11 cellular contexts compared by ENCODE assay signal in the genomic region with DNA sequence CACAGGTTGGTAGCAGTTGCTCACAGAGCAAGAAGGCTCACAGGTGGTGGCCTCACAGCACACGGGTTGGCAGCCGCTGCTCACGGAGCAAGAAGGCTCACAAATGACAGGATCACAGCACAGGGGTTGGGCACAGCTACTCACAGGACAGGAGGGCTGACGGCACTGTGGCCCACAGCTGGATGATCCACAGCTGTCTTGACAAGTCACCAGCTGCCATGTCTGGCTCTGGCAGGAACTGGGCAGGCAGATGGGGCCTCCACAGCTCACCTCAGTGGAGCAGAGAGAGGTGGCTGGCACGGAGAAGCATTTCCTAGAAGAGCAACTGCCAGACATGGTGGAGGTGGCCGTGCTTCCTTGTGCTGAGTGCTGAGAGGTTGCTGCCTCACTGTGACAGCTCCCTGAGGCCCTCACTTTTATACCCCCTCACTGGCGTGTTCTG. TPM values are rescaled to one million over a fixed set of nuclear protein-coding genes. Genes with fewer than 3 reads are reported as not detected.
DNase-seq lines count a peak whose midpoint lies in the region; ATAC-seq, FAIRE-seq and TF ChIP-seq lines count a peak whose summit lies in the region.
"Had no signal": no experiment of that assay in that cellular context is flagged by ENCODE, and none has a peak within 500 bp of the region (broad histone marks: within the 10 kb centered on the region; RNA-seq: fewer than 3 reads in every experiment).

A gene with protein sequence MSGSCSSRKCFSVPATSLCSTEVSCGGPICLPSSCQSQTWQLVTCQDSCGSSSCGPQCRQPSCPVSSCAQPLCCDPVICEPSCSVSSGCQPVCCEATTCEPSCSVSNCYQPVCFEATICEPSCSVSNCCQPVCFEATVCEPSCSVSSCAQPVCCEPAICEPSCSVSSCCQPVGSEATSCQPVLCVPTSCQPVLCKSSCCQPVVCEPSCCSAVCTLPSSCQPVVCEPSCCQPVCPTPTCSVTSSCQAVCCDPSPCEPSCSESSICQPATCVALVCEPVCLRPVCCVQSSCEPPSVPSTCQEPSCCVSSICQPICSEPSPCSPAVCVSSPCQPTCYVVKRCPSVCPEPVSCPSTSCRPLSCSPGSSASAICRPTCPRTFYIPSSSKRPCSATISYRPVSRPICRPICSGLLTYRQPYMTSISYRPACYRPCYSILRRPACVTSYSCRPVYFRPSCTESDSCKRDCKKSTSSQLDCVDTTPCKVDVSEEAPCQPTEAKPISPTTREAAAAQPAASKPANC (minus strand): TSS at position 392 of the 442 bp plus-strand sequence. CDS start 56 bp downstream, at position 336.

- CTCF ChIA-PET in MCF 10A (lab: Yijun Ruan, JAX): no interaction called here
- CTCF ChIA-PET in activated CD8-positive, alpha-beta memory T cell treated with anti-CD3 and anti-CD28 coated beads, Interleukin-2, amount 10 ng/mL, durations not matched to agents 7 days and 5 days (lab: Charles Lee): interaction anchor here (1.0 to 3.0 kb wide), 3 partner anchors 13 to 355 kb away, joined by 3 to 21 read pairs (median 6); no protein-coding TSS in a partner anchor
- CTCF ChIA-PET in PC-3 (lab: Charles Lee): no interaction called here

- H3K4me3 Mint-ChIP-seq in MCF 10A (ENCODE audit: unreplicated experiment): no peak within 1 kb of the TSS
- peak within 1 kb of the TSS; percentile 45 for H3K4me3 Mint-ChIP-seq in activated CD8-positive, alpha-beta memory T cell treated with anti-CD3 and anti-CD28 coated beads, Interleukin-2, amount 10 ng/mL, durations not matched to agents 7 days and 5 days

- H4K20me1 ChIP-seq in keratinocyte (ENCODE audit: control insufficient read depth, extremely low read depth, insufficient read depth, low read length): no peaks in the 10 kb centered on the region
- no peaks in the 10 kb centered on the region for H4K20me1 ChIP-seq in PC-3 (ENCODE audit: low read length)

- H3F3A ChIP-seq in PC-3 (ENCODE audit: low read length, unreplicated experiment): no peaks in the 10 kb centered on the region

- H3K27ac Mint-ChIP-seq in MCF 10A (ENCODE audit: low read depth, unreplicated experiment): no peak within 1 kb of the TSS
- H3K27ac Mint-ChIP-seq in activated CD8-positive, alpha-beta memory T cell treated with anti-CD3 and anti-CD28 coated beads, Interleukin-2, amount 10 ng/mL, durations not matched to agents 7 days and 5 days: peak within 1 kb of the TSS; percentile 80

- peaks cover 46% of the 10 kb centered on the region for H3K27me3 Mint-ChIP-seq in MCF 10A (ENCODE audit: insufficient read depth, unreplicated experiment)
- peaks cover 1% of the 10 kb centered on the region for H3K27me3 Mint-ChIP-seq in activated CD8-positive, alpha-beta memory T cell treated with anti-CD3 and anti-CD28 coated beads, Interleukin-2, amount 10 ng/mL, durations not matched to agents 7 days and 5 days

- no peak for FAIRE-seq in keratinocyte (lab: Jason Lieb, UNC)

- no peaks in the 10 kb centered on the region for H3K9me1 ChIP-seq in keratinocyte (ENCODE audit: control insufficient read depth, extremely low read depth, insufficient read depth, low read length)

- 50 to 61% methylated on average over 4 to 7 of the region's 7 CpGs for WGBS in upper lobe of left lung, 2 donors
- 43 to 74% methylated on average over 7 of the region's 7 CpGs for WGBS in sigmoid colon, 2 donors

- POLR2A ChIA-PET in MCF 10A (lab: Yijun Ruan, JAX): interaction anchor here (0.6 to 0.7 kb wide), 3 partner anchors 239 to 662 kb away, joined by 3 to 5 read pairs (median 3); no protein-coding TSS in a partner anchor
- POLR2A ChIA-PET in PC-3 (lab: Charles Lee; ENCODE audit: unreplicated experiment): no interaction called here

- H3K79me2 ChIP-seq in keratinocyte (ENCODE audit: control insufficient read depth, insufficient read depth, low read length): no peaks in the 10 kb centered on the region
- no peaks in the 10 kb centered on the region for H3K79me2 ChIP-seq in PC-3 (ENCODE audit: low read length)

- H3K27me3 ChIP-seq in breast epithelium (no peaks in the 10 kb centered on the region), keratinocyte (ENCODE audit: control insufficient read depth, extremely low read depth, insufficient read depth, low read length) (no peaks in the 10 kb centered on the region), upper lobe of left lung (no peaks in the 10 kb centered on the region), PC-3 (ENCODE audit: low read length) (no peaks in the 10 kb centered on the region), sigmoid colon (no peaks in the 10 kb centered on the region)
- H3K27me3 ChIP-seq: adrenal gland had no signal

- no peaks in the 10 kb centered on the region for H3K9me3 ChIP-seq in breast epithelium
- no peaks in the 10 kb centered on the region for H3K9me3 ChIP-seq in keratinocyte (ENCODE audit: control insufficient read depth, low read depth, low read length)
- no peaks in the 10 kb centered on the region for H3K9me3 ChIP-seq in upper lobe of left lung
- no peaks in the 10 kb centered on the region for H3K9me3 ChIP-seq in PC-3 (ENCODE audit: low read length)
- no peaks in the 10 kb centered on the region for H3K9me3 ChIP-seq in sigmoid colon
- H3K9me3 ChIP-seq: adrenal gland had no signal

- H3K27ac ChIP-seq in breast epithelium (peak within 1 kb of the TSS; percentile 82 to 85), keratinocyte (ENCODE audit: control insufficient read depth, insufficient read depth, low read length) (no peak within 1 kb of the TSS), upper lobe of left lung (peak within 1 kb of the TSS; percentile 26 to 53 (median 38)), PC-3 (ENCODE audit: low read length) (no peak within 1 kb of the TSS), sigmoid colon (no peak within 1 kb of the TSS)
- H3K27ac ChIP-seq: adrenal gland had no signal

- H3K9ac ChIP-seq in keratinocyte (ENCODE audit: control insufficient read depth, extremely low read depth, insufficient read depth, low read length) (no peak within 1 kb of the TSS), PC-3 (ENCODE audit: low read length) (no peak within 1 kb of the TSS)

- peak within 1 kb of the TSS; percentile 89 for H2AFZ ChIP-seq in keratinocyte (ENCODE audit: control insufficient read depth, low read length)
- no peak within 1 kb of the TSS for H2AFZ ChIP-seq in PC-3 (ENCODE audit: low read length)

- peak within 1 kb of the TSS in 1 of 3 donors; percentile 16 for H3K4me3 ChIP-seq in breast epithelium
- no peak within 1 kb of the TSS for H3K4me3 ChIP-seq in keratinocyte (ENCODE audit: control insufficient read depth in 2 of 3, extremely low read depth in 1 of 3, insufficient read depth in 2 of 3, low read depth in 1 of 3, low read length in 3 of 3)
- peak within 1 kb of the TSS in 1 of 4 donors; percentile 4 for H3K4me3 ChIP-seq in upper lobe of left lung
- no peak within 1 kb of the TSS for H3K4me3 ChIP-seq in PC-3 (ENCODE audit: low read length)
- H3K4me3 ChIP-seq in sigmoid colon: no peak within 1 kb of the TSS
- H3K4me3 ChIP-seq: adrenal gland had no signal

- no peak for TF ChIP-seq EP300 in upper lobe of left lung (IDR thresholded peaks at IDR 0.05)
- TF ChIP-seq EP300 in sigmoid colon (IDR thresholded peaks at IDR 0.05): no peak

- peak; percentile 66 for ATAC-seq in activated CD8-positive, alpha-beta memory T cell treated with anti-CD3 and anti-CD28 coated beads, Interleukin-2, amount 10 ng/mL, durations not matched to agents 7 days and 5 days
- ATAC-seq in upper lobe of left lung (ENCODE audit: low FRiP score in 2 of 2) (peak in 1 of 2 donors; percentile 32), PC-3 (no peak), Right ventricle myocardium superior (ENCODE audit: poor library complexity) (no peak)

- H3K4me2 ChIP-seq in keratinocyte (ENCODE audit: control insufficient read depth, extremely low read depth, insufficient read depth, low read depth, low read length): peak within 1 kb of the TSS; percentile 25
- H3K4me2 ChIP-seq in PC-3 (ENCODE audit: low read length): no peak within 1 kb of the TSS

- dilution Hi-C loops in keratinocyte (cut with MboI; ENCODE audit: extremely low pct_ligation_motif_present, low sequenced_read_pairs): no loop called here

- no peaks in the 10 kb centered on the region for H3K4me1 Mint-ChIP-seq in MCF 10A (ENCODE audit: insufficient read depth, unreplicated experiment)
- H3K4me1 Mint-ChIP-seq in activated CD8-positive, alpha-beta memory T cell treated with anti-CD3 and anti-CD28 coated beads, Interleukin-2, amount 10 ng/mL, durations not matched to agents 7 days and 5 days: peaks cover 42% of the 10 kb centered on the region

- no peaks in the 10 kb centered on the region for H3K36me3 ChIP-seq in breast epithelium
- no peaks in the 10 kb centered on the region for H3K36me3 ChIP-seq in keratinocyte (ENCODE audit: control insufficient read depth in 2 of 2, extremely low read depth in 1 of 2, insufficient read depth in 2 of 2, low read length in 2 of 2)
- H3K36me3 ChIP-seq in upper lobe of left lung: no peaks in the 10 kb centered on the region
- H3K36me3 ChIP-seq in PC-3 (ENCODE audit: low read depth, low read length): no peaks in the 10 kb centered on the region
- no peaks in the 10 kb centered on the region for H3K36me3 ChIP-seq in sigmoid colon
- H3K36me3 ChIP-seq: adrenal gland had no signal

- no peaks in the 10 kb centered on the region for H3K36me3 Mint-ChIP-seq in MCF 10A (ENCODE audit: insufficient read depth, unreplicated experiment)
- H3K36me3 Mint-ChIP-seq in activated CD8-positive, alpha-beta memory T cell treated with anti-CD3 and anti-CD28 coated beads, Interleukin-2, amount 10 ng/mL, durations not matched to agents 7 days and 5 days: no peaks in the 10 kb centered on the region

- intact Hi-C loops in breast epithelium (cut with DNase I; ENCODE audit: low total_unique reads) (no loop called here), MCF 10A (cut with micrococcal nuclease) (no loop called here), PC-3 (cut with micrococcal nuclease) (no loop called here), sigmoid colon (cut with DNase I) (no loop called here), Right ventricle myocardium superior (cut with DNase I) (no loop called here)

- no TSS peak for BruUV-seq in MCF 10A (replicated peaks; lab: Mats Ljungman, UMichigan)
- no TSS peak for BruUV-seq in PC-3 (replicated peaks; lab: Mats Ljungman, UMichigan)

- TF ChIP-seq CTCF in breast epithelium (IDR thresholded peaks at IDR 0.05): no peak
- TF ChIP-seq CTCF in MCF 10A (IDR thresholded peaks at IDR 0.05; ENCODE audit: unreplicated experiment): no peak
- no peak for TF ChIP-seq CTCF in keratinocyte (optimal IDR thresholded peaks at IDR 0.05 in 1 of 3, IDR thresholded peaks at IDR 0.05 in 1 of 3, conservative IDR thresholded peaks at IDR 0.05 in 1 of 3; ENCODE audit: extremely low read depth in 1 of 3, insufficient read depth in 2 of 3, low read length in 3 of 3)
- no peak for TF ChIP-seq CTCF in upper lobe of left lung (IDR thresholded peaks at IDR 0.05)
- TF ChIP-seq CTCF in PC-3 (conservative IDR thresholded peaks at IDR 0.05; ENCODE audit: low read depth, low read length): no peak
- no peak for TF ChIP-seq CTCF in sigmoid colon (IDR thresholded peaks at IDR 0.05)

- TF ChIP-seq POLR2A in breast epithelium (IDR thresholded peaks at IDR 0.05): no peak
- no peak for TF ChIP-seq POLR2A in upper lobe of left lung (IDR thresholded peaks at IDR 0.05)
- TF ChIP-seq POLR2A in sigmoid colon (IDR thresholded peaks at IDR 0.05): no peak

- no peaks in the 10 kb centered on the region for H3K9me2 ChIP-seq in PC-3 (replicated peaks; ENCODE audit: low read length)

- no peaks in the 10 kb centered on the region for H3K9me3 Mint-ChIP-seq in MCF 10A (ENCODE audit: unreplicated experiment)
- no peaks in the 10 kb centered on the region for H3K9me3 Mint-ChIP-seq in activated CD8-positive, alpha-beta memory T cell treated with anti-CD3 and anti-CD28 coated beads, Interleukin-2, amount 10 ng/mL, durations not matched to agents 7 days and 5 days (ENCODE audit: low read depth)

- DNase-seq in breast epithelium (ENCODE audit: low spot score in 2 of 2): no peak
- no peak for DNase-seq in MCF 10A (ENCODE audit: unreplicated experiment)
- DNase-seq in activated CD8-positive, alpha-beta memory T cell treated with anti-CD3 and anti-CD28 coated beads, Interleukin-2, amount 10 ng/mL, durations not matched to agents 7 days and 5 days: peak; percentile 64
- no peak for DNase-seq in keratinocyte (ENCODE audit: low read depth, low spot score)
- no peak for DNase-seq in upper lobe of left lung
- no peak for DNase-seq in PC-3
- no peak for DNase-seq in sigmoid colon
- DNase-seq in Right ventricle myocardium superior: no peak
- DNase-seq: NCI-H524 had no signal

- H3K4me1 ChIP-seq in breast epithelium: no peaks in the 10 kb centered on the region
- peaks cover 6% of the 10 kb centered on the region for H3K4me1 ChIP-seq in keratinocyte (ENCODE audit: control insufficient read depth, extremely low read depth, insufficient read depth, low read length)
- H3K4me1 ChIP-seq in upper lobe of left lung: peaks cover 0 to 13% (median 2%) of the 10 kb centered on the region in 4 donors
- no peaks in the 10 kb centered on the region for H3K4me1 ChIP-seq in PC-3 (ENCODE audit: insufficient read depth, low read length)
- H3K4me1 ChIP-seq in sigmoid colon: no peaks in the 10 kb centered on the region
- H3K4me1 ChIP-seq: adrenal gland had no signal

RNA-seq across cellular contexts. Expression of the gene that starts here (rescaled TPM):
- total RNA-seq in breast epithelium (not detected), MCF 10A (2022) (not detected in 2 replicates), upper lobe of left lung (not detected), PC-3 (2014; rRNA removed) (not detected in 2 replicates), sigmoid colon (not detected), Right ventricle myocardium superior (not detected)
- not detected for total RNA-seq in activated CD8-positive, alpha-beta memory T cell treated with anti-CD3 and anti-CD28 coated beads, Interleukin-2, amount 10 ng/mL, durations not matched to agents 7 days and 5 days
- polyA plus RNA-seq in keratinocyte (not detected in 3 replicates), sigmoid colon (not detected)
- not detected for polyA plus RNA-seq in keratinocyte (2011; ENCODE audit: low read depth)
- polyA plus RNA-seq in keratinocyte (2011; cell fraction: cytosol; rRNA removed): not detected in 2 replicates
- polyA plus RNA-seq in keratinocyte (2011; cell fraction: nucleus; rRNA removed): not detected in 2 replicates
- not detected in 2 replicates for polyA plus RNA-seq in keratinocyte (2012; ENCODE audit: low replicate concordance)
- not detected in 3 replicates for polyA minus RNA-seq in keratinocyte
- not detected for polyA minus RNA-seq in keratinocyte (2011; cell fraction: cytosol; rRNA and poly(A)+ RNA removed)
- not detected in 2 replicates for polyA minus RNA-seq in keratinocyte (2011; cell fraction: nucleus; rRNA and poly(A)+ RNA removed)
- total RNA-seq: adrenal gland, glomerular endothelial cell had no signal
- polyA plus RNA-seq: adrenal gland had no signal

Comparison
In these comparisons a context has a peak if more than half of its experiments do, and no peak if none do; other contexts are left out.
1. Peak in DNase-seq and ATAC-seq in activated CD8-positive, alpha-beta memory T cell treated with anti-CD3 and anti-CD28 coated beads, Interleukin-2, amount 10 ng/mL, durations not matched to agents 7 days and 5 days; RNA of the gene not detected or under 1 TPM.
2. H3K27ac ChIP-seq: peak in breast epithelium (2 of 2) and upper lobe of left lung (4 of 4); none in keratinocyte (single experiment), PC-3 (single experiment) and sigmoid colon (0 of 4).